ENCODE assay signal across 1 cellular context in genomic region chr4:76087007-76087769, GRCh38.
A peak's percentile ranks its signal among the peaks of the same experiment; 100 is the strongest.
TF ChIP-seq lines count a peak whose summit lies in the region.

No MANE protein-coding gene starts in this region.

TF ChIP-seq in K562, 482 proteins besides CTCF, POLR2A, EP300 and RAD21 (continued from another document and continues in another):
- no peak for TF ChIP-seq CLOCK (CRISPR knock-in tag; IDR thresholded peaks at IDR 0.05; ENCODE audit: borderline replicate concordance)
- TF ChIP-seq RBM22 (IDR thresholded peaks at IDR 0.05; ENCODE audit: low read depth, low read length, poor library complexity, severe bottlenecking): no peak
- TF ChIP-seq ZNF143 (CRISPR knock-in tag; IDR thresholded peaks at IDR 0.05): no peak
- TF ChIP-seq, protein P1, sequence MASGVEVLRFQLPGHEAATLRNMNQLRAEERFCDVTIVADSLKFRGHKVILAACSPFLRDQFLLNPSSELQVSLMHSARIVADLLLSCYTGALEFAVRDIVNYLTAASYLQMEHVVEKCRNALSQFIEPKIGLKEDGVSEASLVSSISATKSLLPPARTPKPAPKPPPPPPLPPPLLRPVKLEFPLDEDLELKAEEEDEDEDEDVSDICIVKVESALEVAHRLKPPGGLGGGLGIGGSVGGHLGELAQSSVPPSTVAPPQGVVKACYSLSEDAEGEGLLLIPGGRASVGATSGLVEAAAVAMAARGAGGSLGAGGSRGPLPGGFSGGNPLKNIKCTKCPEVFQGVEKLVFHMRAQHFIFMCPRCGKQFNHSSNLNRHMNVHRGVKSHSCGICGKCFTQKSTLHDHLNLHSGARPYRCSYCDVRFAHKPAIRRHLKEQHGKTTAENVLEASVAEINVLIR (CRISPR knock-in tag; IDR thresholded peaks at IDR 0.05): no peak
- TF ChIP-seq FOXM1 (IDR thresholded peaks at IDR 0.05; ENCODE audit: low read depth): no peak
- no peak for TF ChIP-seq FOXM1 (CRISPR knock-in tag; IDR thresholded peaks at IDR 0.05; ENCODE audit: low read depth)
- no peak for TF ChIP-seq PRDM10 (IDR thresholded peaks at IDR 0.05; ENCODE audit: partially characterized antibody)
- no peak for TF ChIP-seq RBM17 (IDR thresholded peaks at IDR 0.05; ENCODE audit: borderline replicate concordance, low read depth, low read length)
- no peak for TF ChIP-seq KAT2B (IDR thresholded peaks at IDR 0.05; ENCODE audit: low read depth, low read length)
- peak; percentile 53 to 93 (median 79) for TF ChIP-seq YY1 (IDR thresholded peaks at IDR 0.05; ENCODE audit: borderline replicate concordance in 1 of 3, control insufficient read depth in 1 of 3, extremely low read depth in 1 of 3, insufficient read depth in 3 of 3, insufficient read length in 1 of 3, insufficient replicate concordance in 2 of 3, low read depth in 1 of 3, low read length in 2 of 3)
- TF ChIP-seq HNRNPH1 (optimal IDR thresholded peaks at IDR 0.05; ENCODE audit: low read depth, low read length): no peak
- TF ChIP-seq MAZ (CRISPR knock-in tag; conservative IDR thresholded peaks at IDR 0.05 in 1 of 2, IDR thresholded peaks at IDR 0.05 in 1 of 2): peak in 1 of 2 experiments; percentile 33; a peak in 1 of 4 replicates
- TF ChIP-seq ZNF785 (CRISPR knock-in tag; IDR thresholded peaks at IDR 0.05): no peak
- no peak for TF ChIP-seq ZNF212 (CRISPR knock-in tag; IDR thresholded peaks at IDR 0.05)
- TF ChIP-seq ZNF354B (CRISPR knock-in tag; IDR thresholded peaks at IDR 0.05): no peak
- TF ChIP-seq ZBTB5 (IDR thresholded peaks at IDR 0.05): no peak
- no peak for TF ChIP-seq CBFB (CRISPR knock-in tag; IDR thresholded peaks at IDR 0.05)
- TF ChIP-seq, protein P2, sequence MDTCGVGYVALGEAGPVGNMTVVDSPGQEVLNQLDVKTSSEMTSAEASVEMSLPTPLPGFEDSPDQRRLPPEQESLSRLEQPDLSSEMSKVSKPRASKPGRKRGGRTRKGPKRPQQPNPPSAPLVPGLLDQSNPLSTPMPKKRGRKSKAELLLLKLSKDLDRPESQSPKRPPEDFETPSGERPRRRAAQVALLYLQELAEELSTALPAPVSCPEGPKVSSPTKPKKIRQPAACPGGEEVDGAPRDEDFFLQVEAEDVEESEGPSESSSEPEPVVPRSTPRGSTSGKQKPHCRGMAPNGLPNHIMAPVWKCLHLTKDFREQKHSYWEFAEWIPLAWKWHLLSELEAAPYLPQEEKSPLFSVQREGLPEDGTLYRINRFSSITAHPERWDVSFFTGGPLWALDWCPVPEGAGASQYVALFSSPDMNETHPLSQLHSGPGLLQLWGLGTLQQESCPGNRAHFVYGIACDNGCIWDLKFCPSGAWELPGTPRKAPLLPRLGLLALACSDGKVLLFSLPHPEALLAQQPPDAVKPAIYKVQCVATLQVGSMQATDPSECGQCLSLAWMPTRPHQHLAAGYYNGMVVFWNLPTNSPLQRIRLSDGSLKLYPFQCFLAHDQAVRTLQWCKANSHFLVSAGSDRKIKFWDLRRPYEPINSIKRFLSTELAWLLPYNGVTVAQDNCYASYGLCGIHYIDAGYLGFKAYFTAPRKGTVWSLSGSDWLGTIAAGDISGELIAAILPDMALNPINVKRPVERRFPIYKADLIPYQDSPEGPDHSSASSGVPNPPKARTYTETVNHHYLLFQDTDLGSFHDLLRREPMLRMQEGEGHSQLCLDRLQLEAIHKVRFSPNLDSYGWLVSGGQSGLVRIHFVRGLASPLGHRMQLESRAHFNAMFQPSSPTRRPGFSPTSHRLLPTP (IDR thresholded peaks at IDR 0.05; ENCODE audit: borderline replicate concordance, extremely low read depth, insufficient read length): no peak
- TF ChIP-seq, protein P3, sequence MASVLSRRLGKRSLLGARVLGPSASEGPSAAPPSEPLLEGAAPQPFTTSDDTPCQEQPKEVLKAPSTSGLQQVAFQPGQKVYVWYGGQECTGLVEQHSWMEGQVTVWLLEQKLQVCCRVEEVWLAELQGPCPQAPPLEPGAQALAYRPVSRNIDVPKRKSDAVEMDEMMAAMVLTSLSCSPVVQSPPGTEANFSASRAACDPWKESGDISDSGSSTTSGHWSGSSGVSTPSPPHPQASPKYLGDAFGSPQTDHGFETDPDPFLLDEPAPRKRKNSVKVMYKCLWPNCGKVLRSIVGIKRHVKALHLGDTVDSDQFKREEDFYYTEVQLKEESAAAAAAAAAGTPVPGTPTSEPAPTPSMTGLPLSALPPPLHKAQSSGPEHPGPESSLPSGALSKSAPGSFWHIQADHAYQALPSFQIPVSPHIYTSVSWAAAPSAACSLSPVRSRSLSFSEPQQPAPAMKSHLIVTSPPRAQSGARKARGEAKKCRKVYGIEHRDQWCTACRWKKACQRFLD (CRISPR knock-in tag; IDR thresholded peaks at IDR 0.05): 0 out of 2 replicates have a peak, but pooled peaks have one; percentile 37
- TF ChIP-seq, protein P4, sequence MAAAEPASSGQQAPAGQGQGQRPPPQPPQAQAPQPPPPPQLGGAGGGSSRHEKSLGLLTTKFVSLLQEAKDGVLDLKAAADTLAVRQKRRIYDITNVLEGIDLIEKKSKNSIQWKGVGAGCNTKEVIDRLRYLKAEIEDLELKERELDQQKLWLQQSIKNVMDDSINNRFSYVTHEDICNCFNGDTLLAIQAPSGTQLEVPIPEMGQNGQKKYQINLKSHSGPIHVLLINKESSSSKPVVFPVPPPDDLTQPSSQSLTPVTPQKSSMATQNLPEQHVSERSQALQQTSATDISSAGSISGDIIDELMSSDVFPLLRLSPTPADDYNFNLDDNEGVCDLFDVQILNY (CRISPR knock-in tag; IDR thresholded peaks at IDR 0.05): no peak
- no peak for TF ChIP-seq IRF1 (CRISPR knock-in tag; IDR thresholded peaks at IDR 0.05; ENCODE audit: borderline replicate concordance)
- TF ChIP-seq L3MBTL2 (IDR thresholded peaks at IDR 0.05): peak; percentile 95
- TF ChIP-seq, protein P5, sequence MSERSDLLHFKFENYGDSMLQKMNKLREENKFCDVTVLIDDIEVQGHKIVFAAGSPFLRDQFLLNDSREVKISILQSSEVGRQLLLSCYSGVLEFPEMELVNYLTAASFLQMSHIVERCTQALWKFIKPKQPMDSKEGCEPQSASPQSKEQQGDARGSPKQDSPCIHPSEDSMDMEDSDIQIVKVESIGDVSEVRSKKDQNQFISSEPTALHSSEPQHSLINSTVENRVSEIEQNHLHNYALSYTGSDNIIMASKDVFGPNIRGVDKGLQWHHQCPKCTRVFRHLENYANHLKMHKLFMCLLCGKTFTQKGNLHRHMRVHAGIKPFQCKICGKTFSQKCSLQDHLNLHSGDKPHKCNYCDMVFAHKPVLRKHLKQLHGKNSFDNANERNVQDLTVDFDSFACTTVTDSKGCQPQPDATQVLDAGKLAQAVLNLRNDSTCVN (CRISPR knock-in tag; IDR thresholded peaks at IDR 0.05): no peak
- TF ChIP-seq, protein P6, sequence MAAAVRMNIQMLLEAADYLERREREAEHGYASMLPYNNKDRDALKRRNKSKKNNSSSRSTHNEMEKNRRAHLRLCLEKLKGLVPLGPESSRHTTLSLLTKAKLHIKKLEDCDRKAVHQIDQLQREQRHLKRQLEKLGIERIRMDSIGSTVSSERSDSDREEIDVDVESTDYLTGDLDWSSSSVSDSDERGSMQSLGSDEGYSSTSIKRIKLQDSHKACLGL (CRISPR knock-in tag; IDR thresholded peaks at IDR 0.05; ENCODE audit: borderline replicate concordance, poor library complexity, severe bottlenecking): no peak
- TF ChIP-seq, protein P7, sequence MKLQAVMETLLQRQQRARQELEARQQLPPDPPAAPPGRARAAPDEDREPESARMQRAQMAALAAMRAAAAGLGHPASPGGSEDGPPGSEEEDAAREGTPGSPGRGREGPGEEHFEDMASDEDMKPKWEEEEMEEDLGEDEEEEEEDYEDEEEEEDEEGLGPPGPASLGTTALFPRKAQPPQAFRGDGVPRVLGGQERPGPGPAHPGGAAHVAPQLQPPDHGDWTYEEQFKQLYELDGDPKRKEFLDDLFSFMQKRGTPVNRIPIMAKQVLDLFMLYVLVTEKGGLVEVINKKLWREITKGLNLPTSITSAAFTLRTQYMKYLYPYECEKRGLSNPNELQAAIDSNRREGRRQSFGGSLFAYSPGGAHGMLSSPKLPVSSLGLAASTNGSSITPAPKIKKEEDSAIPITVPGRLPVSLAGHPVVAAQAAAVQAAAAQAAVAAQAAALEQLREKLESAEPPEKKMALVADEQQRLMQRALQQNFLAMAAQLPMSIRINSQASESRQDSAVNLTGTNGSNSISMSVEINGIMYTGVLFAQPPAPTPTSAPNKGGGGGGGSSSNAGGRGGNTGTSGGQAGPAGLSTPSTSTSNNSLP (IDR thresholded peaks at IDR 0.05; ENCODE audit: borderline replicate concordance, low read depth, low read length): no peak
- TF ChIP-seq E2F6 (IDR thresholded peaks at IDR 0.05; ENCODE audit: borderline replicate concordance in 1 of 2, extremely low read depth in 1 of 2, insufficient read depth in 1 of 2, insufficient read length in 1 of 2, low read depth in 1 of 2, low read length in 1 of 2, poor library complexity in 1 of 2, severe bottlenecking in 1 of 2): peak; percentile 74 to 83
- TF ChIP-seq, protein P8, sequence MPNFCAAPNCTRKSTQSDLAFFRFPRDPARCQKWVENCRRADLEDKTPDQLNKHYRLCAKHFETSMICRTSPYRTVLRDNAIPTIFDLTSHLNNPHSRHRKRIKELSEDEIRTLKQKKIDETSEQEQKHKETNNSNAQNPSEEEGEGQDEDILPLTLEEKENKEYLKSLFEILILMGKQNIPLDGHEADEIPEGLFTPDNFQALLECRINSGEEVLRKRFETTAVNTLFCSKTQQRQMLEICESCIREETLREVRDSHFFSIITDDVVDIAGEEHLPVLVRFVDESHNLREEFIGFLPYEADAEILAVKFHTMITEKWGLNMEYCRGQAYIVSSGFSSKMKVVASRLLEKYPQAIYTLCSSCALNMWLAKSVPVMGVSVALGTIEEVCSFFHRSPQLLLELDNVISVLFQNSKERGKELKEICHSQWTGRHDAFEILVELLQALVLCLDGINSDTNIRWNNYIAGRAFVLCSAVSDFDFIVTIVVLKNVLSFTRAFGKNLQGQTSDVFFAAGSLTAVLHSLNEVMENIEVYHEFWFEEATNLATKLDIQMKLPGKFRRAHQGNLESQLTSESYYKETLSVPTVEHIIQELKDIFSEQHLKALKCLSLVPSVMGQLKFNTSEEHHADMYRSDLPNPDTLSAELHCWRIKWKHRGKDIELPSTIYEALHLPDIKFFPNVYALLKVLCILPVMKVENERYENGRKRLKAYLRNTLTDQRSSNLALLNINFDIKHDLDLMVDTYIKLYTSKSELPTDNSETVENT (CRISPR knock-in tag; IDR thresholded peaks at IDR 0.05): no peak
- no peak for TF ChIP-seq RBM34 (IDR thresholded peaks at IDR 0.05; ENCODE audit: borderline replicate concordance, insufficient read depth, low read length)
